Comparison of ENCODE assay signal across 1 cellular context in the genomic region with DNA sequence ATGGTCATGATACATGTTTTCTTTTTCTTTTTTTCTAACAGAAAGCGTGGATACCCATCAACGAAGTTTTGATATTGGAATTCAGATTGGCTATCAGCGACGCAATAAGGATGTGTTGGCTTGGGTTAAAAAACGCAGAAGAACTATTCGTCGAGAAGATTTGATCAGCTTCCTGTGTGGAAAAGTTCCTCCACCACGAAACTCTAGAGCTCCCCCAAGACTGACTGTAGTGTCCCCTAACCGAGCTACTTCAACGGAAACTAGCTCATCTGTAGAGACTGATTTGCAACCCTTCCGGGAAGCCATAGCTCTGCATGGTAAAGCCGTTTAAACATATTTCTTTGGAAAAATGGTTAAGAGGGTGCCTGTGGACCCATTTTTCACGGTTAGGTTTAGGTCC.
A peak's percentile ranks its signal among the peaks of the same experiment; 100 is the strongest.
TF ChIP-seq lines count a peak whose summit lies in the region.

No MANE protein-coding gene starts in this region.

TF ChIP-seq in GM12878, 131 proteins besides CTCF, POLR2A, EP300 and RAD21:
- TF ChIP-seq MLLT1 (IDR thresholded peaks at IDR 0.05) (peak; percentile 79; the same call in 1 of the 2 replicates), DPF2 (IDR thresholded peaks at IDR 0.05) (no peak)
